In genomic region chr1:104636581-104636980, GRCh38 we compare ENCODE assay signal across 11 cellular contexts.
DNase-seq lines count a peak whose midpoint lies in the region; ATAC-seq and TF ChIP-seq lines count a peak whose summit lies in the region.
"Had no signal": no experiment of that assay in that cellular context is flagged by ENCODE, and none has a peak within 500 bp of the region (broad histone marks: within the 10 kb centered on the region; RNA-seq: fewer than 3 reads in every experiment).

No MANE protein-coding gene starts in this region.

- peak; percentile 46 for ATAC-seq in GM19468 (IDR thresholded peaks at IDR 0.05; ENCODE audit: extremely low read depth, unreplicated experiment)
- peak; percentile 73 for ATAC-seq in HG03442 (IDR thresholded peaks at IDR 0.05; ENCODE audit: unreplicated experiment)
- ATAC-seq in RWPE2 (ENCODE audit: low read depth), result peak; percentile 63; the same call in 2 of the 3 replicates
- ATAC-seq: activated T-helper 17 cell treated with anti-CD3 and anti-CD28 coated beads, Interleukin-2, amount 50 U/mL, for 72 hours had no signal

- H3K36me3 ChIP-seq in RWPE2 (ENCODE audit: low read depth), result no peaks in the 10 kb centered on the region
- H3K36me3 ChIP-seq: BLaER1 treated with 17β-estradiol and CSF1 and Interleukin-3, amounts not matched to agents 10 nM and 100 nM; colonic mucosa had no signal

- peaks cover 6% of the 10 kb centered on the region for H3K27me3 ChIP-seq in RWPE2 (ENCODE audit: insufficient read depth, poor library complexity, severe bottlenecking)
- H3K27me3 ChIP-seq: BLaER1 treated with 17β-estradiol and CSF1 and Interleukin-3, amounts not matched to agents 10 nM and 100 nM; colonic mucosa had no signal

- H3K27ac ChIP-seq in RWPE2 (ENCODE audit: poor library complexity, severe bottlenecking), result no peak overlapping the region
- H3K27ac ChIP-seq: BLaER1 treated with 17β-estradiol and CSF1 and Interleukin-3, amounts not matched to agents 10 nM and 100 nM; colonic mucosa had no signal

- H3K9me3 ChIP-seq in RWPE2 (ENCODE audit: severe bottlenecking), result no peaks in the 10 kb centered on the region
- H3K9me3 ChIP-seq: BLaER1 treated with 17β-estradiol and CSF1 and Interleukin-3, amounts not matched to agents 10 nM and 100 nM; colonic mucosa had no signal

- no peaks in the 10 kb centered on the region for H3K4me1 ChIP-seq in RWPE2 (ENCODE audit: insufficient read depth, poor library complexity, severe bottlenecking)
- H3K4me1 ChIP-seq: BLaER1 treated with 17β-estradiol and CSF1 and Interleukin-3, amounts not matched to agents 10 nM and 100 nM; colonic mucosa had no signal

- TF ChIP-seq CTCF in RWPE2 (IDR thresholded peaks at IDR 0.05; ENCODE audit: poor library complexity, severe bottlenecking), result peak; percentile 16

- no peak overlapping the region for H3K4me3 ChIP-seq in RWPE2 (ENCODE audit: severe bottlenecking)
- H3K4me3 ChIP-seq: BLaER1 treated with 17β-estradiol and CSF1 and Interleukin-3, amounts not matched to agents 10 nM and 100 nM; colonic mucosa had no signal

- DNase-seq in COLO829 (ENCODE audit: low spot score) (peak; percentile 5), RWPE2 (ENCODE audit: low spot score) (no peak), amniotic stem cell (lab: John Stamatoyannopoulos, UW) (no peak), GOT3 (lab: John Stamatoyannopoulos, UW) (no peak), LoVo (ENCODE audit: low spot score) (no peak), NCI-H2196 treated with DMSO at 0.1 percent for 48 hours (lab: John Stamatoyannopoulos, UW; ENCODE audit: unreplicated experiment) (no peak)
- DNase-seq: colonic mucosa had no signal
